ENCODE assay signal across 20 cellular contexts in the genomic region with DNA sequence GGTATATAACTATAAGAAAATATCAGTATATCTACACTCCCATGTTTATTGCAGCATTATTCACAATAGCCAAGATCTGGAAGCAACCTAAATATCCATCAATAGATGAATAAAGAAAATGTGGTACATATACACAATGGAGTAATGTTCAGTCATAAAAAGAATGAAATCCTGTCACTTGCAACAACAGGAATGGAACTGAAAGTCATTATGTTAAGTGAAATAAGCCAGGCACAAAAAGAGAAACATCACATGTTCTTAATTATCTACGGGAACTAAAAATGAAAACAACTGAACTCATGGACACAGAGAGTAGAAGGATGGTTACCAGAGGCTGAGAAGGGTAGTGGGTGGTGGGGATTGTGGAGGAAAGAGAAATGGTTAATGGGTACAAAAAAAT.
"Had no signal": no experiment of that assay in that cellular context is flagged by ENCODE, and none has a peak within 500 bp of the region (broad histone marks: within the 10 kb centered on the region; RNA-seq: fewer than 3 reads in every experiment).

No MANE protein-coding gene starts in this region.

- DNase-seq: cortex of kidney; effector memory CD8-positive, alpha-beta T cell; gastrocnemius medialis; head of caudate nucleus; kidney; mucosa of descending colon; naive B cell; pancreas; right lobe of liver; small intestine; stimulated activated CD4-positive, alpha-beta T cell treated with anti-CD3 and anti-CD28 coated beads, Interleukin-15, amount 100 ng/mL, for 24 hours; stimulated activated CD4-positive, alpha-beta T cell treated with anti-CD3 and anti-CD28 coated beads, Interleukin-2, amount 100 ng/mL, for 48 hours; stimulated activated naive B cell treated with anti-CD40 and anti-IgM and Interleukin-4, amounts not matched to agents 10 μg/mL and 1 μg/mL and 100 μg/mL, for 72 hours; transverse colon; upper lobe of right lung; uterus had no signal

- H3K36me3 ChIP-seq: gastrocnemius medialis, neutrophil, pancreas, right lobe of liver, transverse colon, upper lobe of right lung, uterus had no signal

- H3K4me1 ChIP-seq: gastrocnemius medialis, pancreas, right lobe of liver, transverse colon, upper lobe of right lung, uterus had no signal

- H3K4me3 ChIP-seq: gastrocnemius medialis, lung, mucosa of descending colon, pancreas, right lobe of liver, transverse colon, upper lobe of right lung, uterus had no signal

- H3K27me3 ChIP-seq: gastrocnemius medialis, neutrophil, pancreas, right lobe of liver, transverse colon, upper lobe of right lung, uterus had no signal

- ATAC-seq: effector memory CD8-positive, alpha-beta T cell; gastrocnemius medialis; left lobe of liver; mucosa of descending colon; natural killer cell treated with Interleukin-12 subunit alpha and Interleukin-12 subunit beta and Interleukin-15 and Interleukin-18, amount 100 ng/mL, for 72 hours; pancreas; right lobe of liver; stimulated activated naive B cell treated with anti-CD40 and anti-IgM and Interleukin-4, amounts not matched to agents 10 μg/mL and 1 μg/mL and 100 μg/mL, for 72 hours; upper lobe of right lung had no signal

- H3K9me3 ChIP-seq: gastrocnemius medialis, mucosa of descending colon, pancreas, right lobe of liver, upper lobe of right lung, uterus had no signal

- H3K27ac ChIP-seq: gastrocnemius medialis, neutrophil, pancreas, right lobe of liver, transverse colon, upper lobe of right lung, uterus had no signal
